14 cellular contexts compared by ENCODE assay signal in the genomic region with DNA sequence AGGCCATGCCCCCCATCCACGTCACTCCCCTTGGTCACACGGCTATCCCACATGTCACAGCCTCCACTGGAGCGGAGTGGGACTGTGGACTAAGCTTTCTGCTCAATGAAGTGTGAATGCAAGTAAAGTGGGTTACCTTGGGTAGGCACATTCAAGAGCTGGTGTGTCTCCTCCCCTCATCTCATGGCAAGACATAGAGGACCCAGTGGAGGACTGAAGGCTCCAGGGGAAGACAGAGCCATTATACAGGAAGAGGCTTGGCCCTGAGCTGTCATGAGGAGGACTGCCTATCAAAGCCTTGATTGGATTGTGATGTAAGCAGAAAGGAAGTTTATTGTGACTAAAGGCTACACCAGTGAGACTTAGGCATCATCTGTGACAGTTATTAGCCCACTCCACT.
DNase-seq lines count a peak whose midpoint lies in the region; TF ChIP-seq lines count a peak whose summit lies in the region.
"Had no signal": no experiment of that assay in that cellular context is flagged by ENCODE, and none has a peak within 500 bp of the region (broad histone marks: within the 10 kb centered on the region; RNA-seq: fewer than 3 reads in every experiment).

No MANE protein-coding gene starts in this region.

- intact Hi-C loops in esophagus muscularis mucosa (cut with DNase I), result no loop called here

- peak; percentile 66 for DNase-seq in coronary artery (ENCODE audit: low spot score)
- peak; percentile 90 for DNase-seq in esophagus muscularis mucosa (ENCODE audit: extremely low spot score)
- no peak for DNase-seq in progenitor cell of endocrine pancreas (ENCODE audit: low spot score, unreplicated experiment)
- DNase-seq in type B pancreatic cell (ENCODE audit: extremely low spot score, unreplicated experiment), result no peak
- no peak for DNase-seq in activated CD4-positive, CD25-positive, alpha-beta regulatory T cell treated with anti-CD3 and anti-CD28 coated beads, Interleukin-2, amount 50 U/mL, for 72 hours
- no peak for DNase-seq in G401 (ENCODE audit: low spot score)
- DNase-seq: Calu3; CD4-positive, alpha-beta memory T cell; COR-L47; DMS53; DMS79 treated with DMSO at 0.1 percent for 48 hours; GM23248; H9 had no signal

- TF ChIP-seq POLR2A in esophagus muscularis mucosa (IDR thresholded peaks at IDR 0.05; ENCODE audit: low read depth), result no peak

- H4K20me1 ChIP-seq in BLaER1 treated with 17β-estradiol and CSF1 and Interleukin-3, amounts not matched to agents 10 nM and 100 nM, result no peaks in the 10 kb centered on the region

- no peak for TF ChIP-seq EP300 in esophagus muscularis mucosa (IDR thresholded peaks at IDR 0.05)

- H3K36me3 Mint-ChIP-seq in progenitor cell of endocrine pancreas (ENCODE audit: insufficient read depth), result no peaks in the 10 kb centered on the region
- H3K36me3 Mint-ChIP-seq in type B pancreatic cell, result no peaks in the 10 kb centered on the region
- H3K36me3 Mint-ChIP-seq: CD4-positive, alpha-beta memory T cell had no signal

- no peaks in the 10 kb centered on the region for H3K9me3 ChIP-seq in BLaER1 treated with 17β-estradiol and CSF1 and Interleukin-3, amounts not matched to agents 10 nM and 100 nM (replicated peaks in 1 of 11)
- no peaks in the 10 kb centered on the region for H3K9me3 ChIP-seq in esophagus muscularis mucosa

- H3K4me1 ChIP-seq in BLaER1 treated with 17β-estradiol and CSF1 and Interleukin-3, amounts not matched to agents 10 nM and 100 nM, result peaks cover 0 to 14% (median 9%) of the 10 kb centered on the region in 10 experiments; a peak in 12 of 20 replicates
- H3K4me1 ChIP-seq in esophagus muscularis mucosa, result no peaks in the 10 kb centered on the region

- H3K4me3 ChIP-seq in BLaER1 treated with 17β-estradiol and CSF1 and Interleukin-3, amounts not matched to agents 10 nM and 100 nM, result no peak overlapping the region
- H3K4me3 ChIP-seq in coronary artery (no peak overlapping the region), esophagus muscularis mucosa (no peak overlapping the region)
- H3K4me3 ChIP-seq: GM23248 had no signal

- H3K4me3 Mint-ChIP-seq in progenitor cell of endocrine pancreas (ENCODE audit: low read depth) (no peak overlapping the region), type B pancreatic cell (no peak overlapping the region)
- H3K4me3 Mint-ChIP-seq: CD4-positive, alpha-beta memory T cell; H9 had no signal

- in situ Hi-C loops in G401 (cut with HindIII; ENCODE audit: low sequenced_read_pairs), result no loop called here

- H3K4me1 Mint-ChIP-seq in progenitor cell of endocrine pancreas (ENCODE audit: low read depth) (peaks cover 6% of the 10 kb centered on the region), type B pancreatic cell (ENCODE audit: unreplicated experiment) (no peaks in the 10 kb centered on the region)

- H3K27me3 ChIP-seq in BLaER1 treated with 17β-estradiol and CSF1 and Interleukin-3, amounts not matched to agents 10 nM and 100 nM, result no peaks in the 10 kb centered on the region
- H3K27me3 ChIP-seq in esophagus muscularis mucosa, result peaks cover 0 to 33% (median 1%) of the 10 kb centered on the region in 4 donors

- no peak overlapping the region for H3K9ac ChIP-seq in BLaER1 treated with 17β-estradiol and CSF1 and Interleukin-3, amounts not matched to agents 10 nM and 100 nM
- H3K9ac ChIP-seq: GM23248 had no signal

- H3K27ac Mint-ChIP-seq in progenitor cell of endocrine pancreas, result peak overlapping the region; percentile 34
- H3K27ac Mint-ChIP-seq in type B pancreatic cell, result no peak overlapping the region
- H3K27ac Mint-ChIP-seq: CD4-positive, alpha-beta memory T cell; H9 had no signal

- H3K27me3 Mint-ChIP-seq in progenitor cell of endocrine pancreas (peaks cover 8% of the 10 kb centered on the region), type B pancreatic cell (peaks cover 19% of the 10 kb centered on the region)

- peak overlapping the region in 8 of 11 experiments; percentile 8 to 51 (median 35); a peak in 15 of 22 replicates for H3K4me2 ChIP-seq in BLaER1 treated with 17β-estradiol and CSF1 and Interleukin-3, amounts not matched to agents 10 nM and 100 nM

- no peaks in the 10 kb centered on the region for H3K9me3 Mint-ChIP-seq in progenitor cell of endocrine pancreas (ENCODE audit: low read depth)
- no peaks in the 10 kb centered on the region for H3K9me3 Mint-ChIP-seq in type B pancreatic cell
- H3K9me3 Mint-ChIP-seq: CD4-positive, alpha-beta memory T cell; H9 had no signal

- no peaks in the 10 kb centered on the region for H3K36me3 ChIP-seq in BLaER1 treated with 17β-estradiol and CSF1 and Interleukin-3, amounts not matched to agents 10 nM and 100 nM
- H3K36me3 ChIP-seq in esophagus muscularis mucosa, result no peaks in the 10 kb centered on the region

- no peak overlapping the region for H3K27ac ChIP-seq in BLaER1 treated with 17β-estradiol and CSF1 and Interleukin-3, amounts not matched to agents 10 nM and 100 nM
- H3K27ac ChIP-seq in coronary artery (no peak overlapping the region), esophagus muscularis mucosa (replicated peaks in 1 of 4) (no peak overlapping the region)
- H3K27ac ChIP-seq: GM23248 had no signal

- 82% methylated on average over 3 of the region's 3 CpGs for WGBS in esophagus muscularis mucosa

- TF ChIP-seq CTCF in coronary artery (IDR thresholded peaks at IDR 0.05), result no peak
- no peak for TF ChIP-seq CTCF in esophagus muscularis mucosa (IDR thresholded peaks at IDR 0.05)
- TF ChIP-seq CTCF in progenitor cell of endocrine pancreas (IDR thresholded peaks at IDR 0.05; ENCODE audit: unreplicated experiment), result no peak
- no peak for TF ChIP-seq CTCF in type B pancreatic cell (conservative IDR thresholded peaks at IDR 0.05)

Comparison
In these comparisons a context has a peak if more than half of its experiments do, and no peak if none do; other contexts are left out.
1. DNase-seq: peak in coronary artery (single experiment) and esophagus muscularis mucosa (single experiment); none in progenitor cell of endocrine pancreas (single experiment), type B pancreatic cell (single experiment), activated CD4-positive, CD25-positive, alpha-beta regulatory T cell treated with anti-CD3 and anti-CD28 coated beads, Interleukin-2, amount 50 U/mL, for 72 hours (single experiment) and G401 (single experiment).